1 cellular context compared by ENCODE assay signal in genomic region chr16:79601092-79601977, GRCh38.
A peak's percentile ranks its signal among the peaks of the same experiment; 100 is the strongest.
TF ChIP-seq lines count a peak whose summit lies in the region.

No MANE protein-coding gene starts in this region.

TF ChIP-seq in HepG2, 621 proteins besides CTCF, POLR2A, EP300 and RAD21 (continued from another document and continues in another):
- no peak for TF ChIP-seq GRHL1 (CRISPR knock-in tag; conservative IDR thresholded peaks at IDR 0.05)
- TF ChIP-seq ZNF652 (CRISPR knock-in tag; IDR thresholded peaks at IDR 0.05; ENCODE audit: borderline replicate concordance, low read depth), result peak; percentile 93
- no peak for TF ChIP-seq CREB3 (CRISPR knock-in tag; IDR thresholded peaks at IDR 0.05)
- 0 out of 2 replicates have a peak, but pooled peaks have one; percentile 53 for TF ChIP-seq ZNF761 (CRISPR knock-in tag; conservative IDR thresholded peaks at IDR 0.05)
- TF ChIP-seq ZNF331 (CRISPR knock-in tag; IDR thresholded peaks at IDR 0.05), result peak; percentile 77
- peak; percentile 61; the same call in 1 of the 2 replicates for TF ChIP-seq SP4 (CRISPR knock-in tag; IDR thresholded peaks at IDR 0.05)
- no peak for TF ChIP-seq ZNF576 (CRISPR knock-in tag; IDR thresholded peaks at IDR 0.05)
- TF ChIP-seq ZNF629 (CRISPR knock-in tag; conservative IDR thresholded peaks at IDR 0.05), result no peak
- TF ChIP-seq ZMAT3 (CRISPR knock-in tag; conservative IDR thresholded peaks at IDR 0.05), result no peak
- no peak for TF ChIP-seq ZNF773 (CRISPR knock-in tag; IDR thresholded peaks at IDR 0.05; ENCODE audit: borderline replicate concordance)
- TF ChIP-seq ZNF839 (CRISPR knock-in tag; IDR thresholded peaks at IDR 0.05; ENCODE audit: borderline replicate concordance), result no peak
- no peak for TF ChIP-seq ZBTB34 (CRISPR knock-in tag; IDR thresholded peaks at IDR 0.05)
- TF ChIP-seq E2F2 (CRISPR knock-in tag; IDR thresholded peaks at IDR 0.05; ENCODE audit: borderline replicate concordance), result no peak
- TF ChIP-seq ZNF674 (CRISPR knock-in tag; IDR thresholded peaks at IDR 0.05; ENCODE audit: low read depth), result no peak
- TF ChIP-seq MNT (IDR thresholded peaks at IDR 0.05), result no peak
- TF ChIP-seq TOPORS (CRISPR knock-in tag; IDR thresholded peaks at IDR 0.05), result peak; percentile 71; the same call in 1 of the 2 replicates
- peak; percentile 53; the same call in 1 of the 2 replicates for TF ChIP-seq SPEN (CRISPR knock-in tag; IDR thresholded peaks at IDR 0.05; ENCODE audit: low read depth)
- no peak for TF ChIP-seq NPAS2 (CRISPR knock-in tag; IDR thresholded peaks at IDR 0.05; ENCODE audit: borderline replicate concordance)
- no peak for TF ChIP-seq ZBTB49 (CRISPR knock-in tag; IDR thresholded peaks at IDR 0.05; ENCODE audit: borderline replicate concordance)
- TF ChIP-seq ELF4 (CRISPR knock-in tag; IDR thresholded peaks at IDR 0.05; ENCODE audit: borderline replicate concordance), result no peak
- no peak for TF ChIP-seq NCOA1 (CRISPR knock-in tag; IDR thresholded peaks at IDR 0.05)
- TF ChIP-seq FOXK2 (IDR thresholded peaks at IDR 0.05), result no peak
- TF ChIP-seq HIVEP1 (CRISPR knock-in tag; IDR thresholded peaks at IDR 0.05), result peak; percentile 40; the same call in 1 of the 2 replicates
- TF ChIP-seq ZNF441 (CRISPR knock-in tag; IDR thresholded peaks at IDR 0.05; ENCODE audit: borderline replicate concordance), result peak; percentile 43; the same call in 1 of the 2 replicates
- TF ChIP-seq ZBTB3 (CRISPR knock-in tag; IDR thresholded peaks at IDR 0.05; ENCODE audit: borderline replicate concordance, low read depth), result 0 out of 2 replicates have a peak, but pooled peaks have one; percentile 28
- no peak for TF ChIP-seq SP1 (IDR thresholded peaks at IDR 0.05)
- TF ChIP-seq SP1 (CRISPR knock-in tag; IDR thresholded peaks at IDR 0.05), result no peak
- peak; percentile 66; the same call in 1 of the 2 replicates for TF ChIP-seq ZNF776 (CRISPR knock-in tag; IDR thresholded peaks at IDR 0.05)
- TF ChIP-seq ZSCAN20 (CRISPR knock-in tag; IDR thresholded peaks at IDR 0.05; ENCODE audit: borderline replicate concordance), result no peak
- TF ChIP-seq ISL2 (CRISPR knock-in tag; IDR thresholded peaks at IDR 0.05), result 0 out of 2 replicates have a peak, but pooled peaks have one; percentile 30
- no peak for TF ChIP-seq ZSCAN22 (CRISPR knock-in tag; IDR thresholded peaks at IDR 0.05)
- TF ChIP-seq STAG1 (CRISPR knock-in tag; IDR thresholded peaks at IDR 0.05), result no peak
- no peak for TF ChIP-seq ETS1 (CRISPR knock-in tag; IDR thresholded peaks at IDR 0.05)
- peak; percentile 36; the same call in 1 of the 2 replicates for TF ChIP-seq ZFX (CRISPR knock-in tag; IDR thresholded peaks at IDR 0.05; ENCODE audit: low read depth)
- peak; percentile 47 for TF ChIP-seq ZNF362 (CRISPR knock-in tag; IDR thresholded peaks at IDR 0.05; ENCODE audit: borderline replicate concordance)
- 0 out of 2 replicates have a peak, but pooled peaks have one; percentile 23 for TF ChIP-seq ZNF850 (CRISPR knock-in tag; conservative IDR thresholded peaks at IDR 0.05)
- TF ChIP-seq MBNL3 (CRISPR knock-in tag; conservative IDR thresholded peaks at IDR 0.05), result no peak
- peak; percentile 90 for TF ChIP-seq ZFP91 (CRISPR knock-in tag; IDR thresholded peaks at IDR 0.05; ENCODE audit: borderline replicate concordance)
- no peak for TF ChIP-seq KAT2B (IDR thresholded peaks at IDR 0.05; ENCODE audit: borderline replicate concordance, low read depth, low read length)
- no peak for TF ChIP-seq ZNF432 (CRISPR knock-in tag; IDR thresholded peaks at IDR 0.05; ENCODE audit: borderline replicate concordance)
- TF ChIP-seq HDAC1 (CRISPR knock-in tag; IDR thresholded peaks at IDR 0.05), result peak; percentile 61; the same call in 1 of the 2 replicates
- no peak for TF ChIP-seq PRDM15 (CRISPR knock-in tag; IDR thresholded peaks at IDR 0.05)
- TF ChIP-seq MED1 (CRISPR knock-in tag; IDR thresholded peaks at IDR 0.05), result no peak
